Comparison of ENCODE assay signal across 24 cellular contexts in genomic region chr4:123841431-123842121, GRCh38.
"Had no signal": no experiment of that assay in that cellular context is flagged by ENCODE, and none has a peak within 500 bp of the region (broad histone marks: within the 10 kb centered on the region; RNA-seq: fewer than 3 reads in every experiment).

No MANE protein-coding gene starts in this region.

- H3K4me3 Mint-ChIP-seq: activated CD4-positive, alpha-beta memory T cell treated with anti-CD3 and anti-CD28 coated beads, Interleukin-2, amount 10 ng/mL, durations not matched to agents 7 days and 5 days; activated CD4-positive, alpha-beta T cell treated with anti-CD3 and anti-CD28 coated beads for 36 hours; activated naive CD4-positive, alpha-beta T cell treated with anti-CD3 and anti-CD28 coated beads, Interleukin-2, amount 10 ng/mL, durations not matched to agents 7 days and 5 days; activated naive CD8-positive, alpha-beta T cell treated with anti-CD3 and anti-CD28 coated beads, Interleukin-2, amount 10 ng/mL, durations not matched to agents 7 days and 5 days; activated T-cell treated with anti-CD3 and anti-CD28 coated beads, Interleukin-2, amount 50 U/mL, for 72 hours; T-cell had no signal

- H3K27ac ChIP-seq: body of pancreas, VCaP had no signal

- H3K27me3 ChIP-seq: body of pancreas had no signal

- H3K4me1 Mint-ChIP-seq: activated CD4-positive, alpha-beta memory T cell treated with anti-CD3 and anti-CD28 coated beads, Interleukin-2, amount 10 ng/mL, durations not matched to agents 7 days and 5 days; activated CD4-positive, alpha-beta T cell treated with anti-CD3 and anti-CD28 coated beads for 36 hours; activated naive CD4-positive, alpha-beta T cell treated with anti-CD3 and anti-CD28 coated beads, Interleukin-2, amount 10 ng/mL, durations not matched to agents 7 days and 5 days; activated naive CD8-positive, alpha-beta T cell treated with anti-CD3 and anti-CD28 coated beads, Interleukin-2, amount 10 ng/mL, durations not matched to agents 7 days and 5 days; T-cell had no signal

- H3K36me3 Mint-ChIP-seq: activated naive CD4-positive, alpha-beta T cell treated with anti-CD3 and anti-CD28 coated beads, Interleukin-2, amount 10 ng/mL, durations not matched to agents 7 days and 5 days; activated naive CD8-positive, alpha-beta T cell treated with anti-CD3 and anti-CD28 coated beads, Interleukin-2, amount 10 ng/mL, durations not matched to agents 7 days and 5 days; T-cell had no signal

- DNase-seq: activated CD4-positive, alpha-beta memory T cell treated with anti-CD3 and anti-CD28 coated beads, Interleukin-2, amount 10 ng/mL, durations not matched to agents 7 days and 5 days; activated CD4-positive, alpha-beta T cell treated with anti-CD3 and anti-CD28 coated beads for 36 hours; activated CD4-positive, alpha-beta T cell treated with anti-CD3 and anti-CD28 coated beads, Interleukin-2, amount 50 U/mL, for 1 hour; activated gamma-delta T cell treated with Interleukin-2 at 50 U/mL for 16 hours; activated naive CD4-positive, alpha-beta T cell treated with anti-CD3 and anti-CD28 coated beads, Interleukin-2, amount 10 ng/mL, durations not matched to agents 7 days and 5 days; activated naive CD8-positive, alpha-beta T cell treated with anti-CD3 and anti-CD28 coated beads, Interleukin-2, amount 10 ng/mL, durations not matched to agents 7 days and 5 days; activated T-cell treated with anti-CD3 and anti-CD28 coated beads, Interleukin-2, amount 50 U/mL, for 72 hours; aorta; body of pancreas; Karpas-422; MM.1S; NCI-H1105; NCI-H1436; NCI-H187; NCI-H2081; NCI-H510A treated with DMSO at 0.1 percent for 48 hours; PC-3; SHP77 treated with DMSO at 0.1 percent for 48 hours; T-cell; T-helper 2 cell; T1000 had no signal

- H3K27ac Mint-ChIP-seq: activated CD4-positive, alpha-beta memory T cell treated with anti-CD3 and anti-CD28 coated beads, Interleukin-2, amount 10 ng/mL, durations not matched to agents 7 days and 5 days; activated CD4-positive, alpha-beta T cell treated with anti-CD3 and anti-CD28 coated beads for 36 hours; activated naive CD4-positive, alpha-beta T cell treated with anti-CD3 and anti-CD28 coated beads, Interleukin-2, amount 10 ng/mL, durations not matched to agents 7 days and 5 days; activated naive CD8-positive, alpha-beta T cell treated with anti-CD3 and anti-CD28 coated beads, Interleukin-2, amount 10 ng/mL, durations not matched to agents 7 days and 5 days; activated T-cell treated with anti-CD3 and anti-CD28 coated beads, Interleukin-2, amount 50 U/mL, for 72 hours; activated T-helper 2 cell treated with anti-CD3 and anti-CD28 coated beads, Interferon-gamma antibody, Interleukin-2, Interleukin-4, amounts not matched to agents 10 μg/mL and 5 μg/mL and 100 μg/mL, durations not matched to agents 14 hours and 24 hours and 36 hours; T-cell had no signal

- H3K9me3 ChIP-seq: body of pancreas had no signal

- H3K4me1 ChIP-seq: body of pancreas had no signal

- H3K9me3 Mint-ChIP-seq: activated CD4-positive, alpha-beta memory T cell treated with anti-CD3 and anti-CD28 coated beads, Interleukin-2, amount 10 ng/mL, durations not matched to agents 7 days and 5 days; activated naive CD4-positive, alpha-beta T cell treated with anti-CD3 and anti-CD28 coated beads, Interleukin-2, amount 10 ng/mL, durations not matched to agents 7 days and 5 days; activated naive CD8-positive, alpha-beta T cell treated with anti-CD3 and anti-CD28 coated beads, Interleukin-2, amount 10 ng/mL, durations not matched to agents 7 days and 5 days; activated T-cell treated with anti-CD3 and anti-CD28 coated beads, Interleukin-2, amount 50 U/mL, for 72 hours; activated T-helper 2 cell treated with anti-CD3 and anti-CD28 coated beads, Interferon-gamma antibody, Interleukin-2, Interleukin-4, amounts not matched to agents 10 μg/mL and 5 μg/mL and 100 μg/mL, durations not matched to agents 14 hours and 24 hours and 36 hours; T-cell had no signal

- ATAC-seq: activated CD4-positive, alpha-beta T cell treated with anti-CD3 and anti-CD28 coated beads for 36 hours; activated T-cell treated with anti-CD3 and anti-CD28 coated beads, Interleukin-2, amount 50 U/mL, for 72 hours; body of pancreas; K562; PC-3; T-cell had no signal

- H3K4me3 ChIP-seq: body of pancreas, K562 had no signal

- H3K27me3 Mint-ChIP-seq: activated CD4-positive, alpha-beta memory T cell treated with anti-CD3 and anti-CD28 coated beads, Interleukin-2, amount 10 ng/mL, durations not matched to agents 7 days and 5 days; activated CD4-positive, alpha-beta T cell treated with anti-CD3 and anti-CD28 coated beads for 36 hours; activated naive CD4-positive, alpha-beta T cell treated with anti-CD3 and anti-CD28 coated beads, Interleukin-2, amount 10 ng/mL, durations not matched to agents 7 days and 5 days; T-cell had no signal
